In the genomic region with DNA sequence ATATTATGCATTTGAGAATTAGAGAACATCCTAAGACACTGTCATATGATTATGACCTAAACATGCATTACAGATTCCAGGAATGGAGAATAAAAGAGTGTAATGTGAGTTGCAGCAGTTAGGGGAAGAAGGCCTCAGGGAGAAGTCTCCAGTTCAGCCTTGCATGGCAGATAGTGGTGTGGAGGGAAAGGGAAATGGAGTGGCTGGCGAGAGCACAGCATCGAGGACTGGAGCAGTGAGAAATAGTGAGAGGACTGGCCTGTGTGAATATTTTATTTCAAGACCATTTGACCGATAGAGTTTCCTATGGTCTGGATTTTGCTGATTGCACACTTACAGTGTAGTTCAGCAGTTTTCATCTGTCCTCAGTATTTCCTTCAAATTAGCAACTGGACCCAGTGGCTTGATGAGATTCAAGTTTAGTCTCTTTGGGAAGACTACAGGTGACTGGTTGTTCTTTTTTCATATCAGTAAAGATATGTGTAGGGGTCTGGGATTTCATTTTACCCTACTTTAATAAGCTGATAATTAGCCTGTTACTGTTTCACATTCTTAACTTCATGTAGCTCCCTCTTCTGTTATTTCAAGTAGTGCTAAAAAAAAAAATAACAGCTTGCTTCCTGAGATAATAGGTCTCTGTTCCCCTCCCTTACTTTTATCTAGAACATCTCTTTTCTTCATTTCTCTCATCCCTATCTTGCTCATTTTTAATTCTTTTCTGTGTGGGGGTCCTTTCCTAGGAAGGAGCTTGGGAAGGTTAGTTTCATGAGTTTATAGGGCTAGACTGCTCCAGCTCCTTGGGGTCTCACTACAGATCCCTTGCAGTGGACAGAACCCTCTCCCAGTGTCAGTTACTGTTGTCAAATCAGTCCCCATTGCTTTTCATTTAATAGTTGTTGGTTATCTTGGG, we compare ENCODE assay signal across 13 cellular contexts. TPM values are rescaled to one million over a fixed set of nuclear protein-coding genes. Genes with fewer than 3 reads are reported as not detected.
DNase-seq lines count a peak whose midpoint lies in the region; ATAC-seq and TF ChIP-seq lines count a peak whose summit lies in the region.
"Had no signal": no experiment of that assay in that cellular context is flagged by ENCODE, and none has a peak within 500 bp of the region (broad histone marks: within the 10 kb centered on the region; RNA-seq: fewer than 3 reads in every experiment).

No MANE protein-coding gene starts in this region.

- H3K27ac ChIP-seq in BLaER1 treated with 17β-estradiol and CSF1 and Interleukin-3, amounts not matched to agents 10 nM and 100 nM, result peak overlapping the region in 10 of 11 experiments; percentile 21 to 80 (median 68); a peak in 19 of 22 replicates
- H3K27ac ChIP-seq in naive thymus-derived CD4-positive, alpha-beta T cell (ENCODE audit: low read depth, low read length), result no peak overlapping the region

- H3K9me3 ChIP-seq in BLaER1 treated with 17β-estradiol and CSF1 and Interleukin-3, amounts not matched to agents 10 nM and 100 nM (replicated peaks in 1 of 11), result no peaks in the 10 kb centered on the region
- H3K9me3 ChIP-seq in naive thymus-derived CD4-positive, alpha-beta T cell (ENCODE audit: control insufficient read depth in 2 of 3, low read length in 3 of 3), result no peaks in the 10 kb centered on the region
- H3K9me3 ChIP-seq: Peyer's patch had no signal

- H3K4me3 Mint-ChIP-seq in IgD-negative memory B cell, result no peak overlapping the region
- H3K4me3 Mint-ChIP-seq in effector memory CD8-positive, alpha-beta T cell, result no peak overlapping the region
- no peak overlapping the region for H3K4me3 Mint-ChIP-seq in naive thymus-derived CD4-positive, alpha-beta T cell

- peaks cover 56 to 69% (median 58%) of the 10 kb centered on the region in 10 experiments for H3K4me1 ChIP-seq in BLaER1 treated with 17β-estradiol and CSF1 and Interleukin-3, amounts not matched to agents 10 nM and 100 nM
- H3K4me1 ChIP-seq in naive thymus-derived CD4-positive, alpha-beta T cell (ENCODE audit: control insufficient read depth in 2 of 2, insufficient read depth in 2 of 2, low read length in 2 of 2), result no peaks in the 10 kb centered on the region

- ATAC-seq in effector memory CD8-positive, alpha-beta T cell (replicated peaks), result no peak
- peak; percentile 27 for ATAC-seq in naive thymus-derived CD4-positive, alpha-beta T cell
- no peak for ATAC-seq in HG03520 (IDR thresholded peaks at IDR 0.05; ENCODE audit: unreplicated experiment)

- intact Hi-C loops in naive thymus-derived CD4-positive, alpha-beta T cell (cut with micrococcal nuclease), result no loop called here

- no peaks in the 10 kb centered on the region for H3K36me3 Mint-ChIP-seq in IgD-negative memory B cell
- H3K36me3 Mint-ChIP-seq in effector memory CD8-positive, alpha-beta T cell (ENCODE audit: insufficient read depth), result peaks cover 17% of the 10 kb centered on the region
- H3K36me3 Mint-ChIP-seq in naive thymus-derived CD4-positive, alpha-beta T cell, result peaks cover 0 to 16% (median 5%) of the 10 kb centered on the region in 5 donors

- no peak for DNase-seq in effector memory CD8-positive, alpha-beta T cell
- no peak for DNase-seq in naive thymus-derived CD4-positive, alpha-beta T cell
- DNase-seq in NCI-H1417 treated with DMSO at 0.1 percent for 48 hours (lab: John Stamatoyannopoulos, UW), result no peak
- no peak for DNase-seq in glomerular visceral epithelial cell (ENCODE audit: extremely low spot score)
- no peak for DNase-seq in GM20000 (ENCODE audit: low spot score)
- DNase-seq: DND-41, midbrain, NCI-H226, Peyer's patch, posterior cingulate gyrus had no signal

- H3K4me3 ChIP-seq in BLaER1 treated with 17β-estradiol and CSF1 and Interleukin-3, amounts not matched to agents 10 nM and 100 nM, result peak overlapping the region in 3 of 10 experiments; percentile 3 to 21 (median 12); a peak in 2 of 20 replicates
- H3K4me3 ChIP-seq in naive thymus-derived CD4-positive, alpha-beta T cell (ENCODE audit: low read length), result no peak overlapping the region
- H3K4me3 ChIP-seq: Peyer's patch had no signal

- peak overlapping the region in 2 of 3 donors; percentile 34 to 60 for H3K27ac Mint-ChIP-seq in IgD-negative memory B cell
- H3K27ac Mint-ChIP-seq in effector memory CD8-positive, alpha-beta T cell, result peak overlapping the region; percentile 44 to 59
- H3K27ac Mint-ChIP-seq in naive thymus-derived CD4-positive, alpha-beta T cell, result peak overlapping the region in 6 of 9 donors; percentile 27 to 87 (median 48)

- no peaks in the 10 kb centered on the region for H3K27me3 ChIP-seq in BLaER1 treated with 17β-estradiol and CSF1 and Interleukin-3, amounts not matched to agents 10 nM and 100 nM
- H3K27me3 ChIP-seq in naive thymus-derived CD4-positive, alpha-beta T cell (ENCODE audit: control insufficient read depth in 2 of 2, insufficient read depth in 2 of 2, low read length in 2 of 2), result no peaks in the 10 kb centered on the region
- H3K27me3 ChIP-seq: Peyer's patch had no signal

- POLR2A ChIA-PET in naive thymus-derived CD4-positive, alpha-beta T cell (lab: Charles Lee), result no interaction called here

- peak overlapping the region; percentile 45 to 97 (median 79) for H3K4me2 ChIP-seq in BLaER1 treated with 17β-estradiol and CSF1 and Interleukin-3, amounts not matched to agents 10 nM and 100 nM

- H3K9me3 Mint-ChIP-seq in IgD-negative memory B cell, result no peaks in the 10 kb centered on the region
- H3K9me3 Mint-ChIP-seq in effector memory CD8-positive, alpha-beta T cell, result no peaks in the 10 kb centered on the region
- H3K9me3 Mint-ChIP-seq in naive thymus-derived CD4-positive, alpha-beta T cell, result no peaks in the 10 kb centered on the region

- H3K36me3 ChIP-seq in BLaER1 treated with 17β-estradiol and CSF1 and Interleukin-3, amounts not matched to agents 10 nM and 100 nM, result peaks cover 33 to 41% (median 34%) of the 10 kb centered on the region in 11 experiments
- peaks cover 0 to 23% (median 0%) of the 10 kb centered on the region in 3 experiments for H3K36me3 ChIP-seq in naive thymus-derived CD4-positive, alpha-beta T cell (ENCODE audit: control insufficient read depth in 2 of 3, insufficient read depth in 3 of 3, low read length in 3 of 3)

- no peak for TF ChIP-seq CTCF in GM20000 (IDR thresholded peaks at IDR 0.05; ENCODE audit: extremely low read depth, missing control alignments)

- H3K9ac ChIP-seq in BLaER1 treated with 17β-estradiol and CSF1 and Interleukin-3, amounts not matched to agents 10 nM and 100 nM, result peak overlapping the region in 9 of 11 experiments; percentile 24 to 78 (median 51); a peak in 15 of 22 replicates

- H3K27me3 Mint-ChIP-seq in IgD-negative memory B cell, result no peaks in the 10 kb centered on the region
- no peaks in the 10 kb centered on the region for H3K27me3 Mint-ChIP-seq in effector memory CD8-positive, alpha-beta T cell
- no peaks in the 10 kb centered on the region for H3K27me3 Mint-ChIP-seq in naive thymus-derived CD4-positive, alpha-beta T cell

- peaks cover 8 to 14% (median 8%) of the 10 kb centered on the region in 3 donors for H3K4me1 Mint-ChIP-seq in IgD-negative memory B cell
- H3K4me1 Mint-ChIP-seq in effector memory CD8-positive, alpha-beta T cell (ENCODE audit: low read depth in 2 of 2), result peaks cover 4 to 5% of the 10 kb centered on the region in 2 donors
- peaks cover 6 to 20% (median 16%) of the 10 kb centered on the region in 7 donors for H3K4me1 Mint-ChIP-seq in naive thymus-derived CD4-positive, alpha-beta T cell

- H4K20me1 ChIP-seq in BLaER1 treated with 17β-estradiol and CSF1 and Interleukin-3, amounts not matched to agents 10 nM and 100 nM, result peaks cover 0 to 25% (median 0%) of the 10 kb centered on the region in 11 experiments; a peak in 6 of 22 replicates

- CTCF ChIA-PET in naive thymus-derived CD4-positive, alpha-beta T cell (lab: Charles Lee), result no interaction called here

RNA-seq across cellular contexts. Expression of a gene that starts 27.9 kb away (rescaled TPM):
- polyA plus RNA-seq in IgD-negative memory B cell, result 2.0 TPM
- total RNA-seq in naive thymus-derived CD4-positive, alpha-beta T cell, result 10 to 100 TPM; 10.7 to 12.9 (median 11.9) TPM
- 1 to 10 TPM in 1 of 2 donors, under 1 TPM in 1; 0.72 to 1.2 TPM for polyA plus RNA-seq in naive thymus-derived CD4-positive, alpha-beta T cell
